Comparison of ENCODE assay signal across 1 cellular context in the genomic region with DNA sequence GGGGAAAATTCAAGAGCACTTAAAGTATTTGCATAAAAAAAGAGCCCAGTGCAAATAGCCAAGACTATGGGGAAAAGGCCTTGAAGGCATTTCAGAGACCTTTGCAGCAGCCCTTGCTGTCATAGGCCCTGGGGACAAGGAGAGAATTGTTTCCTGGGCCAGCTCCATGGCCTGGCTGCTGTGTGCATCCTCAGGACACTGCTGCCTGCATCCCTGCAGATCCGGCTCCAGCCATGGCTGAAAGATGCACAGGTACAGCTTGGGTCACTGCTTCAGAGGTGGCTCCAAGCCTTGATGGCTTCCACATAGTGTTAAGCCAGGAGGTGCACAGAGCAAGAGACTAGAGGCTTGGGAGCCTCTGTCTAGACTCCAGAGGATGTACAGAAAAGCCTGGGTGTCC. TPM values are rescaled to one million over a fixed set of nuclear protein-coding genes. Genes with fewer than 3 reads are reported as not detected.
"Had no signal": no experiment of that assay in that cellular context is flagged by ENCODE, and none has a peak within 500 bp of the region (broad histone marks: within the 10 kb centered on the region; RNA-seq: fewer than 3 reads in every experiment).

No MANE protein-coding gene starts in this region.

RNA-seq across cellular contexts. Expression of a gene that starts 55.9 kb away (rescaled TPM):
- total RNA-seq: HT-29 had no signal
